1 cellular context compared by ENCODE assay signal in the genomic region with DNA sequence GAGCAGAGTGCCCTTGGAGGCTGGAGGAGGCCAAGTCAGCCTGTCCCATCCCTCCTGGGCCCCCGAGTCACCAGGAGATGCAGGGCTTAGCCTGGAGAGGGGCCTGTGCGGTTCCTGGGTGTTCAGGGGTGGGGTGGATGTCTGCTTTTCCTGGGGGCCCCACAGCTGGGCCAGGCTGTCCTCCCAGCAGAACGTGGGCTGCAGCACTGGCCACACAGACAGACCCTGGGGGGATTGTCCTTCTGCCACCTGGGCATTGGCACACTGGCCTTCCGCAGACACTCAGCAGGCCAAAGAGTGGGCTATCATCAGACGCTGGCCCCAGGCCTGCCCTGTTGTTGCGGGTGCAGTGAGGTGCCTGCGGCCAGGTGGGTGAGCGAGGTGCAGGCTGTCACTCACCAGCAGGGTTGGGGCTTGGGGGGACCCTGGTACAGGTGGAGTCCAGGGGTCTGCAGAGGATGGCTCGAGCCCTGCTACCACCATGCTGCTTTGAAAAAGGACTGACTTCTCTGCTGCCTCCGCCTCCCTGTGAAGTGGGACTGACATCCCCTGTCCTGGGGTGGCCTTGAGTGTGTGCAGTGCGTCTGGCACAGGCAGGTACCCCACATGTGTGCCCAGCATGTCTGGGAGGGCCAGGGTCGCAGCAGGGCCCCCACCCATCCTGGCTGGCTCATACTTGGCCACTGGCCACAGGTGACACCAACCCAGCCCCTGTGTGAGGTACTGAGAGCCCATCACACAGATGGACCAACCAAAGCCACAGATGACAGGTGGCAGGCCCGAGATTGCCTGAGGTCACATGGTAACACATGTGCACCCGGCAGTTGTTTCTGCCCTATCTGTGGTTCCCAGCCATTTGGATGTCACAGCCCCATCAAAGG.
TF ChIP-seq lines count a peak whose summit lies in the region.

No MANE protein-coding gene starts in this region.

TF ChIP-seq in K562, 482 proteins besides CTCF, POLR2A, EP300 and RAD21 (continues in another document):
- no peak for TF ChIP-seq SNRNP70 (optimal IDR thresholded peaks at IDR 0.05; ENCODE audit: low read depth, low read length)
- no peak for TF ChIP-seq ETV1 (tag; conservative IDR thresholded peaks at IDR 0.05; ENCODE audit: low read depth)
- TF ChIP-seq NR1H2 (CRISPR knock-in tag; IDR thresholded peaks at IDR 0.05) = no peak
- peak; percentile 81 for TF ChIP-seq CBFA2T2 (conservative IDR thresholded peaks at IDR 0.05)
- peak; percentile 59 for TF ChIP-seq TFAP4 (CRISPR knock-in tag; IDR thresholded peaks at IDR 0.05; ENCODE audit: borderline replicate concordance)
- TF ChIP-seq CBFA2T3 (IDR thresholded peaks at IDR 0.05) = peak; percentile 87
- TF ChIP-seq PATZ1 (CRISPR knock-in tag; IDR thresholded peaks at IDR 0.05; ENCODE audit: borderline replicate concordance) = no peak
- peak; percentile 24 for TF ChIP-seq MEIS2 (IDR thresholded peaks at IDR 0.05; ENCODE audit: partially characterized antibody)
- no peak for TF ChIP-seq ZNF384 (IDR thresholded peaks at IDR 0.05; ENCODE audit: low read depth, low read length)
- no peak for TF ChIP-seq ZFX (CRISPR knock-in tag; IDR thresholded peaks at IDR 0.05)
- 0 out of 2 replicates have a peak, but pooled peaks have one; percentile 14 for TF ChIP-seq L3MBTL2 (IDR thresholded peaks at IDR 0.05)
- peak; percentile 57 for TF ChIP-seq NFIC (IDR thresholded peaks at IDR 0.05)
- TF ChIP-seq, protein P1, sequence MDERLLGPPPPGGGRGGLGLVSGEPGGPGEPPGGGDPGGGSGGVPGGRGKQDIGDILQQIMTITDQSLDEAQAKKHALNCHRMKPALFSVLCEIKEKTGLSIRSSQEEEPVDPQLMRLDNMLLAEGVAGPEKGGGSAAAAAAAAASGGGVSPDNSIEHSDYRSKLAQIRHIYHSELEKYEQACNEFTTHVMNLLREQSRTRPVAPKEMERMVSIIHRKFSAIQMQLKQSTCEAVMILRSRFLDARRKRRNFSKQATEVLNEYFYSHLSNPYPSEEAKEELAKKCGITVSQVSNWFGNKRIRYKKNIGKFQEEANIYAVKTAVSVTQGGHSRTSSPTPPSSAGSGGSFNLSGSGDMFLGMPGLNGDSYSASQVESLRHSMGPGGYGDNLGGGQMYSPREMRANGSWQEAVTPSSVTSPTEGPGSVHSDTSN (CRISPR knock-in tag; IDR thresholded peaks at IDR 0.05; ENCODE audit: low read depth) = no peak
- TF ChIP-seq, protein P1 (tag; conservative IDR thresholded peaks at IDR 0.05; ENCODE audit: low read depth) = no peak
- no peak for TF ChIP-seq NR3C1 (CRISPR knock-in tag; IDR thresholded peaks at IDR 0.05)
- no peak for TF ChIP-seq JUN (IDR thresholded peaks at IDR 0.05; ENCODE audit: borderline replicate concordance, low read depth, low read length)
- TF ChIP-seq JUN (CRISPR knock-in tag; IDR thresholded peaks at IDR 0.05; ENCODE audit: borderline replicate concordance) = no peak
- TF ChIP-seq SMARCB1 (IDR thresholded peaks at IDR 0.05; ENCODE audit: insufficient read length, low read depth) = no peak
- TF ChIP-seq ZNF224 (CRISPR knock-in tag; IDR thresholded peaks at IDR 0.05) = no peak
- TF ChIP-seq ZKSCAN8 (CRISPR knock-in tag; IDR thresholded peaks at IDR 0.05) = no peak
- no peak for TF ChIP-seq ZBTB26 (CRISPR knock-in tag; IDR thresholded peaks at IDR 0.05)
- TF ChIP-seq, protein P2, sequence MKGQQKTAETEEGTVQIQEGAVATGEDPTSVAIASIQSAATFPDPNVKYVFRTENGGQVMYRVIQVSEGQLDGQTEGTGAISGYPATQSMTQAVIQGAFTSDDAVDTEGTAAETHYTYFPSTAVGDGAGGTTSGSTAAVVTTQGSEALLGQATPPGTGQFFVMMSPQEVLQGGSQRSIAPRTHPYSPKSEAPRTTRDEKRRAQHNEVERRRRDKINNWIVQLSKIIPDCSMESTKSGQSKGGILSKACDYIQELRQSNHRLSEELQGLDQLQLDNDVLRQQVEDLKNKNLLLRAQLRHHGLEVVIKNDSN (CRISPR knock-in tag; IDR thresholded peaks at IDR 0.05) = peak; percentile 79
- TF ChIP-seq, protein P3, sequence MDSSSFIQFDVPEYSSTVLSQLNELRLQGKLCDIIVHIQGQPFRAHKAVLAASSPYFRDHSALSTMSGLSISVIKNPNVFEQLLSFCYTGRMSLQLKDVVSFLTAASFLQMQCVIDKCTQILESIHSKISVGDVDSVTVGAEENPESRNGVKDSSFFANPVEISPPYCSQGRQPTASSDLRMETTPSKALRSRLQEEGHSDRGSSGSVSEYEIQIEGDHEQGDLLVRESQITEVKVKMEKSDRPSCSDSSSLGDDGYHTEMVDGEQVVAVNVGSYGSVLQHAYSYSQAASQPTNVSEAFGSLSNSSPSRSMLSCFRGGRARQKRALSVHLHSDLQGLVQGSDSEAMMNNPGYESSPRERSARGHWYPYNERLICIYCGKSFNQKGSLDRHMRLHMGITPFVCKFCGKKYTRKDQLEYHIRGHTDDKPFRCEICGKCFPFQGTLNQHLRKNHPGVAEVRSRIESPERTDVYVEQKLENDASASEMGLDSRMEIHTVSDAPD (CRISPR knock-in tag; IDR thresholded peaks at IDR 0.05) = no peak
- no peak for TF ChIP-seq SLC30A9 (CRISPR knock-in tag; IDR thresholded peaks at IDR 0.05)
- no peak for TF ChIP-seq EHMT2 (IDR thresholded peaks at IDR 0.05)
- 0 out of 2 replicates have a peak, but pooled peaks have one; percentile 6 for TF ChIP-seq CBFB (CRISPR knock-in tag; IDR thresholded peaks at IDR 0.05)
- TF ChIP-seq MAX (CRISPR knock-in tag; IDR thresholded peaks at IDR 0.05) = peak; percentile 68
- TF ChIP-seq TEAD4 (IDR thresholded peaks at IDR 0.05; ENCODE audit: low read length) = peak; percentile 68
- no peak for TF ChIP-seq TEAD4 (CRISPR knock-in tag; IDR thresholded peaks at IDR 0.05; ENCODE audit: borderline replicate concordance)
- TF ChIP-seq NCOR1 (IDR thresholded peaks at IDR 0.05) = peak; percentile 63; the same call in 1 of the 2 replicates
- peak; percentile 22; the same call in 1 of the 2 replicates for TF ChIP-seq RAD51 (IDR thresholded peaks at IDR 0.05; ENCODE audit: borderline replicate concordance, low read depth)
- TF ChIP-seq HMG20A (CRISPR knock-in tag; conservative IDR thresholded peaks at IDR 0.05) = no peak
- TF ChIP-seq ZBTB17 (CRISPR knock-in tag; IDR thresholded peaks at IDR 0.05) = peak; percentile 28; the same call in 1 of the 2 replicates
- TF ChIP-seq ZNF695 (CRISPR knock-in tag; IDR thresholded peaks at IDR 0.05) = no peak
- peak; percentile 62; the same call in 1 of the 2 replicates for TF ChIP-seq POLR2AphosphoS5 (IDR thresholded peaks at IDR 0.05; ENCODE audit: control insufficient read depth, insufficient read depth, low read depth, low read length)
- TF ChIP-seq SMARCA4 (IDR thresholded peaks at IDR 0.05) = 0 out of 2 replicates have a peak, but pooled peaks have one; percentile 21
- TF ChIP-seq ARID1B (IDR thresholded peaks at IDR 0.05) = peak; percentile 69
- TF ChIP-seq MCM2 (IDR thresholded peaks at IDR 0.05; ENCODE audit: low read depth) = no peak
- TF ChIP-seq TCF7L2 (IDR thresholded peaks at IDR 0.05; ENCODE audit: low read depth, low read length) = no peak
- TF ChIP-seq, protein P4, sequence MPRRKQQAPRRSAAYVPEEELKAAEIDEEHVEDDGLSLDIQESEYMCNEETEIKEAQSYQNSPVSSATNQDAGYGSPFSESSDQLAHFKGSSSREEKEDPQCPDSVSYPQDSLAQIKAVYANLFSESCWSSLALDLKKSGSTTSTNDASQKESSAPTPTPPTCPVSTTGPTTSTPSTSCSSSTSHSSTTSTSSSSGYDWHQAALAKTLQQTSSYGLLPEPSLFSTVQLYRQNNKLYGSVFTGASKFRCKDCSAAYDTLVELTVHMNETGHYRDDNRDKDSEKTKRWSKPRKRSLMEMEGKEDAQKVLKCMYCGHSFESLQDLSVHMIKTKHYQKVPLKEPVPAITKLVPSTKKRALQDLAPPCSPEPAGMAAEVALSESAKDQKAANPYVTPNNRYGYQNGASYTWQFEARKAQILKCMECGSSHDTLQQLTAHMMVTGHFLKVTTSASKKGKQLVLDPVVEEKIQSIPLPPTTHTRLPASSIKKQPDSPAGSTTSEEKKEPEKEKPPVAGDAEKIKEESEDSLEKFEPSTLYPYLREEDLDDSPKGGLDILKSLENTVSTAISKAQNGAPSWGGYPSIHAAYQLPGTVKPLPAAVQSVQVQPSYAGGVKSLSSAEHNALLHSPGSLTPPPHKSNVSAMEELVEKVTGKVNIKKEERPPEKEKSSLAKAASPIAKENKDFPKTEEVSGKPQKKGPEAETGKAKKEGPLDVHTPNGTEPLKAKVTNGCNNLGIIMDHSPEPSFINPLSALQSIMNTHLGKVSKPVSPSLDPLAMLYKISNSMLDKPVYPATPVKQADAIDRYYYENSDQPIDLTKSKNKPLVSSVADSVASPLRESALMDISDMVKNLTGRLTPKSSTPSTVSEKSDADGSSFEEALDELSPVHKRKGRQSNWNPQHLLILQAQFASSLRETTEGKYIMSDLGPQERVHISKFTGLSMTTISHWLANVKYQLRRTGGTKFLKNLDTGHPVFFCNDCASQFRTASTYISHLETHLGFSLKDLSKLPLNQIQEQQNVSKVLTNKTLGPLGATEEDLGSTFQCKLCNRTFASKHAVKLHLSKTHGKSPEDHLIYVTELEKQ (CRISPR knock-in tag; IDR thresholded peaks at IDR 0.05) = no peak
- no peak for TF ChIP-seq HEY1 (CRISPR knock-in tag; IDR thresholded peaks at IDR 0.05; ENCODE audit: borderline replicate concordance)
- TF ChIP-seq TAL1 (IDR thresholded peaks at IDR 0.05) = peak; percentile 61
- no peak for TF ChIP-seq FOXA3 (CRISPR knock-in tag; conservative IDR thresholded peaks at IDR 0.05 in 1 of 2, IDR thresholded peaks at IDR 0.05 in 1 of 2)
- TF ChIP-seq, protein P5, sequence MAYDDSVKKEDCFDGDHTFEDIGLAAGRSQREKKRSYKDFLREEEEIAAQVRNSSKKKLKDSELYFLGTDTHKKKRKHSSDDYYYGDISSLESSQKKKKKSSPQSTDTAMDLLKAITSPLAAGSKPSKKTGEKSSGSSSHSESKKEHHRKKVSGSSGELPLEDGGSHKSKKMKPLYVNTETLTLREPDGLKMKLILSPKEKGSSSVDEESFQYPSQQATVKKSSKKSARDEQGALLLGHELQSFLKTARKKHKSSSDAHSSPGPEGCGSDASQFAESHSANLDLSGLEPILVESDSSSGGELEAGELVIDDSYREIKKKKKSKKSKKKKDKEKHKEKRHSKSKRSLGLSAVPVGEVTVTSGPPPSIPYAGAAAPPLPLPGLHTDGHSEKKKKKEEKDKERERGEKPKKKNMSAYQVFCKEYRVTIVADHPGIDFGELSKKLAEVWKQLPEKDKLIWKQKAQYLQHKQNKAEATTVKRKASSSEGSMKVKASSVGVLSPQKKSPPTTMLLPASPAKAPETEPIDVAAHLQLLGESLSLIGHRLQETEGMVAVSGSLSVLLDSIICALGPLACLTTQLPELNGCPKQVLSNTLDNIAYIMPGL (CRISPR knock-in tag; IDR thresholded peaks at IDR 0.05) = no peak
- TF ChIP-seq, protein P6, sequence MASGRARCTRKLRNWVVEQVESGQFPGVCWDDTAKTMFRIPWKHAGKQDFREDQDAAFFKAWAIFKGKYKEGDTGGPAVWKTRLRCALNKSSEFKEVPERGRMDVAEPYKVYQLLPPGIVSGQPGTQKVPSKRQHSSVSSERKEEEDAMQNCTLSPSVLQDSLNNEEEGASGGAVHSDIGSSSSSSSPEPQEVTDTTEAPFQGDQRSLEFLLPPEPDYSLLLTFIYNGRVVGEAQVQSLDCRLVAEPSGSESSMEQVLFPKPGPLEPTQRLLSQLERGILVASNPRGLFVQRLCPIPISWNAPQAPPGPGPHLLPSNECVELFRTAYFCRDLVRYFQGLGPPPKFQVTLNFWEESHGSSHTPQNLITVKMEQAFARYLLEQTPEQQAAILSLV (tag; IDR thresholded peaks at IDR 0.05) = no peak
- TF ChIP-seq GATAD2A (IDR thresholded peaks at IDR 0.05) = no peak
